ENCODE assay signal across 8 cellular contexts in genomic region chr4:70734971-70735370, GRCh38. TPM values are rescaled to one million over a fixed set of nuclear protein-coding genes. Genes with fewer than 3 reads are reported as not detected.
DNase-seq lines count a peak whose midpoint lies in the region; ATAC-seq and TF ChIP-seq lines count a peak whose summit lies in the region.

No MANE protein-coding gene starts in this region.

- peaks cover 32% of the 10 kb centered on the region for H3F3A ChIP-seq in MM.1S (ENCODE audit: insufficient read depth, low read length)

- peak overlapping the region; percentile 88 for H3K4me2 ChIP-seq in MM.1S (ENCODE audit: low read depth, low read length)

- no peaks in the 10 kb centered on the region for H3K9me3 ChIP-seq in MM.1S (replicated peaks; ENCODE audit: insufficient read depth, low read length)

- peaks cover 45% of the 10 kb centered on the region for H3K4me1 ChIP-seq in MM.1S (ENCODE audit: low read length)

- H3K27ac Mint-ChIP-seq in dendritic cell treated with granulocyte-macrophage colony-stimulating factor and Interleukin-4, amounts not matched to agents 40 ng/mL and 50 ng/mL, for 4 days = peak overlapping the region; percentile 83

- no peaks in the 10 kb centered on the region for H3K27me3 ChIP-seq in MM.1S (replicated peaks; ENCODE audit: insufficient read depth, low read length)

- H3K27me3 Mint-ChIP-seq in dendritic cell treated with granulocyte-macrophage colony-stimulating factor and Interleukin-4, amounts not matched to agents 40 ng/mL and 50 ng/mL, for 4 days = no peaks in the 10 kb centered on the region

- H3K79me2 ChIP-seq in MM.1S (ENCODE audit: low read length) = peaks cover 58% of the 10 kb centered on the region

- DNase-seq in MM.1S (no peak), omental fat pad (ENCODE audit: low spot score) (no peak), SKM-1 (lab: John Stamatoyannopoulos, UW; ENCODE audit: unreplicated experiment) (no peak), HUDEP-2 (lab: John Stamatoyannopoulos, UW; ENCODE audit: unreplicated experiment in 76 of 76) (no peak), retina (no peak)

- H3K27ac ChIP-seq in MM.1S (ENCODE audit: low read length) = peak overlapping the region; percentile 40; the same call in 1 of the 2 replicates

- H3K9me3 Mint-ChIP-seq in dendritic cell treated with granulocyte-macrophage colony-stimulating factor and Interleukin-4, amounts not matched to agents 40 ng/mL and 50 ng/mL, for 4 days = no peaks in the 10 kb centered on the region

- H4K20me1 ChIP-seq in MM.1S (ENCODE audit: insufficient read depth, low read length) = peaks cover 5% of the 10 kb centered on the region; the same call in 1 of the 2 replicates

- H3K4me3 ChIP-seq in MM.1S (ENCODE audit: low read length) = peak overlapping the region; percentile 46

- no peak for TF ChIP-seq CTCF in MM.1S (IDR thresholded peaks at IDR 0.05; ENCODE audit: low read length)
- no peak for TF ChIP-seq CTCF in omental fat pad (IDR thresholded peaks at IDR 0.05)

- H2AFZ ChIP-seq in MM.1S (ENCODE audit: low read length) = no peak overlapping the region

- H3K9me2 ChIP-seq in MM.1S (replicated peaks; ENCODE audit: insufficient read depth, low read length) = no peaks in the 10 kb centered on the region

- H3K36me3 ChIP-seq in MM.1S (replicated peaks; ENCODE audit: insufficient read depth, low read length) = no peaks in the 10 kb centered on the region

- intact Hi-C loops in dendritic cell treated with granulocyte-macrophage colony-stimulating factor and Interleukin-4, amounts not matched to agents 40 ng/mL and 50 ng/mL, for 4 days (cut with micrococcal nuclease) = no loop called here

- peak overlapping the region; percentile 67 for H3K4me3 Mint-ChIP-seq in dendritic cell treated with granulocyte-macrophage colony-stimulating factor and Interleukin-4, amounts not matched to agents 40 ng/mL and 50 ng/mL, for 4 days

- H3K9ac ChIP-seq in MM.1S (ENCODE audit: low read length) = no peak overlapping the region

- ATAC-seq in GM18868 (IDR thresholded peaks at IDR 0.05; ENCODE audit: unreplicated experiment) (peak; percentile 19), omental fat pad (ENCODE audit: low FRiP score) (peak; percentile 56), HG03439 (IDR thresholded peaks at IDR 0.05; ENCODE audit: unreplicated experiment) (no peak)

- H3K4me1 Mint-ChIP-seq in dendritic cell treated with granulocyte-macrophage colony-stimulating factor and Interleukin-4, amounts not matched to agents 40 ng/mL and 50 ng/mL, for 4 days (ENCODE audit: low read depth) = peaks cover 15% of the 10 kb centered on the region

- no peaks in the 10 kb centered on the region for H3K36me3 Mint-ChIP-seq in dendritic cell treated with granulocyte-macrophage colony-stimulating factor and Interleukin-4, amounts not matched to agents 40 ng/mL and 50 ng/mL, for 4 days (ENCODE audit: low read depth)

RNA-seq across cellular contexts. Expression of gene RUFY3, which starts 13.2 kb away (rescaled TPM):
- total RNA-seq in omental fat pad = 10 to 100 TPM; 34.2 to 92.8 (median 64.0) TPM

RNA-seq across cellular contexts. Expression of gene UTP3, which starts 46.6 kb away (rescaled TPM):
- 10 to 100 TPM; 20.7 to 67.5 (median 26.5) TPM for total RNA-seq in omental fat pad
